Comparison of ENCODE assay signal across 8 cellular contexts in genomic region chr19:12766051-12766521, GRCh38. TPM values are rescaled to one million over a fixed set of nuclear protein-coding genes. Genes with fewer than 3 reads are reported as not detected.
DNase-seq lines count a peak whose midpoint lies in the region; ATAC-seq and TF ChIP-seq lines count a peak whose summit lies in the region.

No MANE protein-coding gene starts in this region.

- H3K79me2 ChIP-seq in DND-41 (ENCODE audit: insufficient read depth, low read length), result no peaks in the 10 kb centered on the region

- intact Hi-C loops in lower lobe of right lung (cut with DNase I), result loop anchor here (10.0 kb wide), 1 partner anchor 79 kb away; no protein-coding TSS in a partner anchor

- H3K27ac ChIP-seq in DND-41 (ENCODE audit: low read length) (no peak overlapping the region), HUES6 (ENCODE audit: low read depth, low read length) (no peak overlapping the region), lower lobe of right lung (peak overlapping the region; percentile 44)

- H3K27me3 ChIP-seq in DND-41 (ENCODE audit: insufficient read depth, low read length, poor library complexity), result no peaks in the 10 kb centered on the region
- no peaks in the 10 kb centered on the region; the same call in 1 of the 2 replicates for H3K27me3 ChIP-seq in HUES6 (ENCODE audit: control insufficient read depth, insufficient read depth, low read length)
- no peaks in the 10 kb centered on the region for H3K27me3 ChIP-seq in lower lobe of right lung (ENCODE audit: low read depth)

- H3K36me3 ChIP-seq in DND-41 (ENCODE audit: insufficient read depth, low read length) (no peaks in the 10 kb centered on the region), HUES6 (ENCODE audit: control insufficient read depth, insufficient read depth, low read length) (peaks cover 38% of the 10 kb centered on the region), lower lobe of right lung (peaks cover 43% of the 10 kb centered on the region)

- peaks cover 7% of the 10 kb centered on the region for H3K4me1 Mint-ChIP-seq in T-helper 2 cell treated with Interferon-gamma antibody and Interleukin-4, amounts not matched to agents 5 μg/mL and 100 μg/mL, for 36 hours (ENCODE audit: low read depth)
- peaks cover 21% of the 10 kb centered on the region for H3K4me1 Mint-ChIP-seq in stimulated activated effector memory CD8-positive, alpha-beta T cell treated with anti-CD3 and anti-CD28 coated beads, Interleukin-12 subunit alpha, Interleukin-12 subunit beta, amount 100 ng/mL, for 72 hours

- H3K9me3 ChIP-seq in DND-41 (ENCODE audit: insufficient read depth, low read length, severe bottlenecking) (no peaks in the 10 kb centered on the region), HUES6 (ENCODE audit: control insufficient read depth, insufficient read depth, low read depth, low read length) (no peaks in the 10 kb centered on the region), lower lobe of right lung (no peaks in the 10 kb centered on the region)

- H3K36me3 Mint-ChIP-seq in T-helper 2 cell treated with Interferon-gamma antibody and Interleukin-4, amounts not matched to agents 5 μg/mL and 100 μg/mL, for 36 hours (ENCODE audit: low read depth), result no peaks in the 10 kb centered on the region
- peaks cover 5% of the 10 kb centered on the region for H3K36me3 Mint-ChIP-seq in stimulated activated effector memory CD8-positive, alpha-beta T cell treated with anti-CD3 and anti-CD28 coated beads, Interleukin-12 subunit alpha, Interleukin-12 subunit beta, amount 100 ng/mL, for 72 hours

- no peaks in the 10 kb centered on the region for H3K27me3 Mint-ChIP-seq in T-helper 2 cell treated with Interferon-gamma antibody and Interleukin-4, amounts not matched to agents 5 μg/mL and 100 μg/mL, for 36 hours (ENCODE audit: low read depth)

- peak overlapping the region; percentile 65 for H2AFZ ChIP-seq in DND-41 (ENCODE audit: low read depth, low read length)

- H4K20me1 ChIP-seq in DND-41 (ENCODE audit: insufficient read depth, low read length), result no peaks in the 10 kb centered on the region

- H3K4me3 ChIP-seq in DND-41 (ENCODE audit: low read depth in 1 of 2, low read length in 2 of 2) (peak overlapping the region in 1 of 2 experiments; percentile 45; a peak in 2 of 4 replicates), HUES6 (ENCODE audit: low read depth, low read length) (peak overlapping the region; percentile 70), lower lobe of right lung (peak overlapping the region; percentile 59)

- H3K9ac ChIP-seq in DND-41 (ENCODE audit: low read depth, low read length) (peak overlapping the region; percentile 34; the same call in 1 of the 2 replicates), HUES6 (ENCODE audit: low read length) (no peak overlapping the region)

- peak; percentile 87 for DNase-seq in DND-41
- DNase-seq in T-helper 2 cell treated with Interferon-gamma antibody and Interleukin-4, amounts not matched to agents 5 μg/mL and 100 μg/mL, for 36 hours (ENCODE audit: low spot score), result peak; percentile 80
- peak; percentile 52 to 83 for DNase-seq in dermis microvascular lymphatic vessel endothelial cell (ENCODE audit: low read depth in 2 of 2)
- DNase-seq in lower lobe of right lung, result peak; percentile 93
- DNase-seq in stimulated activated effector memory CD8-positive, alpha-beta T cell treated with anti-CD3 and anti-CD28 coated beads, Interleukin-12 subunit alpha, Interleukin-12 subunit beta, amount 100 ng/mL, for 72 hours (ENCODE audit: low spot score in 2 of 2), result peak; percentile 90 to 95

- no peaks in the 10 kb centered on the region for H3K9me3 Mint-ChIP-seq in T-helper 2 cell treated with Interferon-gamma antibody and Interleukin-4, amounts not matched to agents 5 μg/mL and 100 μg/mL, for 36 hours
- H3K9me3 Mint-ChIP-seq in stimulated activated effector memory CD8-positive, alpha-beta T cell treated with anti-CD3 and anti-CD28 coated beads, Interleukin-12 subunit alpha, Interleukin-12 subunit beta, amount 100 ng/mL, for 72 hours, result no peaks in the 10 kb centered on the region

- H3K4me1 ChIP-seq in DND-41 (ENCODE audit: insufficient read depth, low read length), result peaks cover 9% of the 10 kb centered on the region
- 0 out of 2 replicates have a peak, but pooled peaks cover 9% of the 10 kb centered on the region for H3K4me1 ChIP-seq in HUES6 (ENCODE audit: control insufficient read depth, insufficient read depth, low read length)
- H3K4me1 ChIP-seq in lower lobe of right lung, result peaks cover 5% of the 10 kb centered on the region

- ATAC-seq in DND-41 (ENCODE audit: insufficient read depth, low read depth), result peak; percentile 98
- ATAC-seq in lower lobe of right lung, result peak; percentile 83 to 93
- ATAC-seq in stimulated activated effector memory CD8-positive, alpha-beta T cell treated with anti-CD3 and anti-CD28 coated beads, Interleukin-12 subunit alpha, Interleukin-12 subunit beta, amount 100 ng/mL, for 72 hours, result peak; percentile 81
- ATAC-seq in HG02870 (IDR thresholded peaks at IDR 0.05; ENCODE audit: unreplicated experiment), result no peak
- no peak for ATAC-seq in GM19467 (IDR thresholded peaks at IDR 0.05; ENCODE audit: unreplicated experiment)

- peak overlapping the region; percentile 36 for H3K27ac Mint-ChIP-seq in T-helper 2 cell treated with Interferon-gamma antibody and Interleukin-4, amounts not matched to agents 5 μg/mL and 100 μg/mL, for 36 hours
- no peak overlapping the region for H3K27ac Mint-ChIP-seq in stimulated activated effector memory CD8-positive, alpha-beta T cell treated with anti-CD3 and anti-CD28 coated beads, Interleukin-12 subunit alpha, Interleukin-12 subunit beta, amount 100 ng/mL, for 72 hours

- H3K4me3 Mint-ChIP-seq in T-helper 2 cell treated with Interferon-gamma antibody and Interleukin-4, amounts not matched to agents 5 μg/mL and 100 μg/mL, for 36 hours, result peak overlapping the region; percentile 52
- H3K4me3 Mint-ChIP-seq in stimulated activated effector memory CD8-positive, alpha-beta T cell treated with anti-CD3 and anti-CD28 coated beads, Interleukin-12 subunit alpha, Interleukin-12 subunit beta, amount 100 ng/mL, for 72 hours, result peak overlapping the region; percentile 49

- TF ChIP-seq CTCF in DND-41 (IDR thresholded peaks at IDR 0.05; ENCODE audit: borderline replicate concordance, extremely low read depth, low read length, poor library complexity, severe bottlenecking) (peak; percentile 92), lower lobe of right lung (IDR thresholded peaks at IDR 0.05) (peak; percentile 96)

- peak overlapping the region; percentile 66 for H3K4me2 ChIP-seq in DND-41 (ENCODE audit: insufficient read depth, low read length)

RNA-seq across cellular contexts. Expression of gene HOOK2, which starts 9.3 kb away (rescaled TPM):
- total RNA-seq in dermis microvascular lymphatic vessel endothelial cell (6.2 and 12.0 TPM in 2 replicates), lower lobe of right lung (57.5 TPM)

RNA-seq across cellular contexts. Expression of gene BEST2, which starts 14.5 kb away (rescaled TPM):
- total RNA-seq in dermis microvascular lymphatic vessel endothelial cell, result not detected in 2 replicates
- not detected for total RNA-seq in lower lobe of right lung

RNA-seq across cellular contexts. Expression of gene JUNB, which starts 25.2 kb away (rescaled TPM):
- 71.4 and 164 TPM in 2 replicates for total RNA-seq in dermis microvascular lymphatic vessel endothelial cell
- 131 TPM for total RNA-seq in lower lobe of right lung

RNA-seq across cellular contexts. Expression of gene GET3, which starts 28.8 kb away (rescaled TPM):
- total RNA-seq in dermis microvascular lymphatic vessel endothelial cell (82.2 and 92.3 TPM in 2 replicates), lower lobe of right lung (57.5 TPM)

RNA-seq across cellular contexts. Expression of gene TRIR, which starts 31.6 kb away (rescaled TPM):
- total RNA-seq in dermis microvascular lymphatic vessel endothelial cell (120 and 166 TPM in 2 replicates), lower lobe of right lung (154 TPM)

Comparison
In these comparisons a context has a peak if more than half of its experiments do, and no peak if none do; other contexts are left out.
1. ATAC-seq: peak in DND-41 (single experiment), lower lobe of right lung (2 of 2) and stimulated activated effector memory CD8-positive, alpha-beta T cell treated with anti-CD3 and anti-CD28 coated beads, Interleukin-12 subunit alpha, Interleukin-12 subunit beta, amount 100 ng/mL, for 72 hours (single experiment); none in HG02870 (single experiment) and GM19467 (single experiment).
2. Peak in every context shown above with its lines, with median percentiles within 50 percentile points of each other: DNase-seq.